8 cellular contexts compared by ENCODE assay signal in the genomic region with DNA sequence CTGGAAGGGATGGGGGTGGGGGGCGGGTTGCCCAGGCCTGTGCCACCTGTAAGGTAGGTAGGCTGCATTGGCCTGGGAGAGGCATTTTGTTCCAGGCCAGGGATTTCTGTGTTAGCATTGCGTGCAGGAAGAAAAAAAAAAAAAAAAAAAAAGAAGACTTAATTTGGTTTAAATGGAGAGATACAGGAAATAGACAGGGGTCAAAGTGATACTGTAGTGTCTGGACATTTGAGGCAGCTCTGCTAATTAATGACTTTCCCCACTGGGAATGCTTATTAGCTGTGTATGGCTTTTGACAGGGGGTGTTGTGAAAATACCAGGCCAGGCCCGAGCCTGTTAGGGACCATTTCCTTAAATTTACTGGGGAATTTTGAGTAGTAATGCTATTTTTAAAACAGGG. TPM values are rescaled to one million over a fixed set of nuclear protein-coding genes. Genes with fewer than 3 reads are reported as not detected.
DNase-seq lines count a peak whose midpoint lies in the region; TF ChIP-seq lines count a peak whose summit lies in the region.

No MANE protein-coding gene starts in this region.

- peaks cover 50% of the 10 kb centered on the region for H3K79me2 ChIP-seq in fibroblast of lung (ENCODE audit: control insufficient read depth, insufficient read depth, low read length)

- H4K20me1 ChIP-seq in fibroblast of lung (ENCODE audit: control insufficient read depth, extremely low read depth, insufficient read depth, low read length), result peaks cover 3% of the 10 kb centered on the region

- DNase-seq in GM12864 (ENCODE audit: low read depth) (no peak), Peyer's patch (no peak), fibroblast of lung (ENCODE audit: low read depth in 2 of 2) (no peak), retinal pigment epithelial cell (ENCODE audit: low read depth) (no peak), OCI-M1 (lab: John Stamatoyannopoulos, UW) (no peak), RKO (ENCODE audit: low spot score) (no peak), posterior vena cava (ENCODE audit: low spot score) (no peak)
- DNase-seq in effector CD4-positive, alpha-beta T cell, result no peak

- intact Hi-C loops in posterior vena cava (cut with DNase I), result no loop called here

- H3K4me2 ChIP-seq in fibroblast of lung (ENCODE audit: extremely low read depth, insufficient read depth, low read length), result peak overlapping the region; percentile 81

- TF ChIP-seq POLR2A in Peyer's patch (IDR thresholded peaks at IDR 0.05), result no peak

- peaks cover 0 to 22% (median 0%) of the 10 kb centered on the region in 4 donors for H3K4me1 ChIP-seq in Peyer's patch
- H3K4me1 ChIP-seq in fibroblast of lung (ENCODE audit: control insufficient read depth, extremely low read depth, insufficient read depth, low read length), result peaks cover 6% of the 10 kb centered on the region

- H2AFZ ChIP-seq in fibroblast of lung (ENCODE audit: low read length), result no peak overlapping the region

- peak overlapping the region; percentile 92 for H3K9ac ChIP-seq in fibroblast of lung (ENCODE audit: insufficient read depth, low read length)

- H3K27me3 ChIP-seq in Peyer's patch (no peaks in the 10 kb centered on the region), fibroblast of lung (ENCODE audit: control insufficient read depth, insufficient read depth, low read length) (no peaks in the 10 kb centered on the region)

- H3K9me3 ChIP-seq in Peyer's patch (no peaks in the 10 kb centered on the region), fibroblast of lung (ENCODE audit: control insufficient read depth, insufficient read depth, low read depth, low read length) (no peaks in the 10 kb centered on the region)

- H3K36me3 ChIP-seq in Peyer's patch, result no peaks in the 10 kb centered on the region
- no peaks in the 10 kb centered on the region for H3K36me3 ChIP-seq in fibroblast of lung (ENCODE audit: control insufficient read depth, insufficient read depth, low read length)

- peak overlapping the region in 3 of 4 donors; percentile 87 to 92 (median 90) for H3K27ac ChIP-seq in Peyer's patch
- H3K27ac ChIP-seq in fibroblast of lung (ENCODE audit: insufficient read depth, low read length), result peak overlapping the region; percentile 71

- TF ChIP-seq CTCF in GM12864 (IDR thresholded peaks at IDR 0.05; ENCODE audit: low read depth, low read length, missing control alignments), result no peak
- TF ChIP-seq CTCF in Peyer's patch (IDR thresholded peaks at IDR 0.05), result no peak
- TF ChIP-seq CTCF in fibroblast of lung (conservative IDR thresholded peaks at IDR 0.05 in 1 of 2, IDR thresholded peaks at IDR 0.05 in 1 of 2; ENCODE audit: low read depth in 1 of 2, low read length in 2 of 2), result no peak
- no peak for TF ChIP-seq CTCF in retinal pigment epithelial cell (conservative IDR thresholded peaks at IDR 0.05; ENCODE audit: low read depth, low read length)

- H3K4me3 ChIP-seq in GM12864 (ENCODE audit: low read depth, low read length) (peak overlapping the region; percentile 82), Peyer's patch (peak overlapping the region; percentile 79 to 99 (median 95)), fibroblast of lung (replicated peaks in 1 of 4; ENCODE audit: control extremely low read depth in 1 of 4, insufficient read depth in 1 of 4, low read depth in 3 of 4, low read length in 4 of 4) (peak overlapping the region; percentile 69 to 73 (median 72)), retinal pigment epithelial cell (ENCODE audit: low read length) (peak overlapping the region; percentile 71)

RNA-seq across cellular contexts. Expression of a gene that starts 0.9 kb away (rescaled TPM):
- 10 to 100 TPM; 17.7 to 34.7 (median 27.7) TPM for total RNA-seq in Peyer's patch
- 23.6 and 25.4 TPM in 2 replicates for total RNA-seq in fibroblast of lung
- polyA plus RNA-seq in fibroblast of lung, result 23.5 and 23.9 TPM in 2 replicates
- polyA plus RNA-seq in fibroblast of lung (2012), result 13.9 and 15.1 TPM in 2 replicates
- 6.0 and 10.1 TPM in 2 replicates for polyA minus RNA-seq in fibroblast of lung (ENCODE audit: low replicate concordance)
- 10 to 100 TPM; 34.4 to 43.7 TPM for total RNA-seq in posterior vena cava

RNA-seq across cellular contexts. Expression of a gene that starts 24.3 kb away (rescaled TPM):
- total RNA-seq in Peyer's patch, result 10 to 100 TPM in 1 of 4 donors, 1 to 10 TPM in 3; 6.0 to 18.2 (median 8.8) TPM
- total RNA-seq in fibroblast of lung, result 12.8 and 16.8 TPM in 2 replicates
- polyA plus RNA-seq in fibroblast of lung, result 5.7 and 7.7 TPM in 2 replicates
- 5.4 and 6.2 TPM in 2 replicates for polyA plus RNA-seq in fibroblast of lung (2012)
- 2.7 TPM in 2 replicates for polyA minus RNA-seq in fibroblast of lung (ENCODE audit: low replicate concordance)
- total RNA-seq in posterior vena cava, result 1 to 10 TPM; 6.5 TPM
